Comparison of ENCODE assay signal across 8 cellular contexts in the genomic region with DNA sequence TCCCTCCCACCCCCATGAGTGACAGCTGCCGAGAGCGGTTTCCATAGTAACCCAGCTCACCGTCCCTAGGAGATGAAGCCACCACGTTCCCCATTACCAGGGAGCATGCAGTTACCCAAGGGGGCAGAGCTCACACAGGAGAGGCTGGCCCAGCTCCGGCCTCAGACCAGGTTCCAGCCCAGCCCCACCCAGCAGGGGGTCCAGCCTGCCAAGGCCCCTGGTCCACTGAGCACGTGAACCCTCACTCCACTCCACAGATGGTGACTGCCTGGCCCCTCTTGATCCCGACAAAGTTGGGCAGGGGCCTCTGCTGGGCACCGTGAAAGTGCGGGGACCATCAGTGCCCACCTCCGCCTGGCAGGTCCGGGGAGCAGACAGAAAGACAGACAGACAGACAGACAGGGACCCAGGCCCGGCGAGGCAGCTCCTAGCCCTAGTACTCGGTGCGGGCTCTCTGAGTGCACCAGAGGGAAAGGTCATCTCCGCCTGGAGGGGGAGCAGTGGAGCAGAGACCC. TPM values are rescaled to one million over a fixed set of nuclear protein-coding genes. Genes with fewer than 3 reads are reported as not detected.
DNase-seq lines count a peak whose midpoint lies in the region; ATAC-seq and TF ChIP-seq lines count a peak whose summit lies in the region.

No MANE protein-coding gene starts in this region.

- H3K36me3 ChIP-seq in HEK293 (ENCODE audit: control insufficient read depth in 2 of 2, insufficient read depth in 1 of 2, low read length in 2 of 2), result no peaks in the 10 kb centered on the region

- H3K4me3 ChIP-seq in HEK293 (ENCODE audit: low read depth, low read length), result peak overlapping the region; percentile 55

- intact Hi-C loops in CD14-positive monocyte (cut with micrococcal nuclease), result no loop called here

- POLR2A ChIA-PET in HEK293 (lab: Yijun Ruan, JAX), result interaction anchor here (0.5 to 2.9 kb wide), 10 partner anchors 8 to 804 kb away, joined by 3 to 60 read pairs (median 4); no protein-coding TSS in a partner anchor

- TF ChIP-seq CTCF in CD14-positive monocyte (IDR thresholded peaks at IDR 0.05) (no peak), HEK293 (tag by site-specific recombination; IDR thresholded peaks at IDR 0.05) (no peak)

- H3K36me3 Mint-ChIP-seq in CD14-positive monocyte (no peaks in the 10 kb centered on the region), naive B cell (peaks cover 0 to 1% of the 10 kb centered on the region in 2 donors)

- ATAC-seq in naive B cell (ENCODE audit: low read depth in 2 of 2), result peak; percentile 30 to 42
- ATAC-seq in GM19455 (IDR thresholded peaks at IDR 0.05; ENCODE audit: unreplicated experiment), result no peak
- no peak for ATAC-seq in GM19452 (IDR thresholded peaks at IDR 0.05; ENCODE audit: unreplicated experiment)

- H3K27me3 Mint-ChIP-seq in CD14-positive monocyte (ENCODE audit: low read depth in 3 of 3) (peaks cover 44 to 66% (median 54%) of the 10 kb centered on the region in 3 donors), naive B cell (peaks cover 48 to 70% (median 67%) of the 10 kb centered on the region in 3 donors)

- DNase-seq in CD14-positive monocyte (ENCODE audit: low spot score) (no peak), RPMI8226 (peak; percentile 63), cerebellar cortex (ENCODE audit: low spot score) (peak; percentile 80), naive B cell (no peak), foreskin melanocyte (no peak)

- H3K4me1 Mint-ChIP-seq in CD14-positive monocyte (peaks cover 8% of the 10 kb centered on the region), naive B cell (peaks cover 9 to 16% (median 12%) of the 10 kb centered on the region in 3 donors)

- CTCF ChIA-PET in HEK293 (lab: Yijun Ruan, JAX), result interaction anchor here (0.6 to 2.3 kb wide), 20 partner anchors 8 to 1166 kb away, joined by 3 to 28 read pairs (median 4); a partner anchor contains a TSS

- H3K4me3 Mint-ChIP-seq in CD14-positive monocyte (peak overlapping the region; percentile 60 to 90), naive B cell (peak overlapping the region; percentile 27 to 91 (median 83))

- no peaks in the 10 kb centered on the region for H3K9me3 ChIP-seq in HEK293 (ENCODE audit: control insufficient read depth, insufficient read depth, low read depth, low read length)

- H3K9me3 Mint-ChIP-seq in CD14-positive monocyte (peaks cover 5 to 24% (median 16%) of the 10 kb centered on the region in 7 donors), naive B cell (peaks cover 0 to 7% (median 6%) of the 10 kb centered on the region in 7 donors)

- no peaks in the 10 kb centered on the region for H3K4me1 ChIP-seq in HEK293 (ENCODE audit: control insufficient read depth, insufficient read depth, low read length)

- no peak overlapping the region for H3K27ac ChIP-seq in HEK293 (ENCODE audit: extremely low read depth, low read depth, low read length)

- peak overlapping the region in 2 of 7 donors; percentile 67 to 68 for H3K27ac Mint-ChIP-seq in CD14-positive monocyte
- peak overlapping the region in 2 of 6 donors; percentile 37 to 85 for H3K27ac Mint-ChIP-seq in naive B cell

TF ChIP-seq in HEK293, 187 proteins besides CTCF, POLR2A, EP300 and RAD21:
- peak; percentile 82 for TF ChIP-seq ZBTB48 (tag by site-specific recombination; IDR thresholded peaks at IDR 0.05)
- TF ChIP-seq ZNF335 (tag by site-specific recombination; conservative IDR thresholded peaks at IDR 0.05), result peak; percentile 99
- no peak for TF ChIP-seq ZXDB (tag by site-specific recombination; IDR thresholded peaks at IDR 0.05)
- TF ChIP-seq ZNF48 (tag by site-specific recombination; IDR thresholded peaks at IDR 0.05), result no peak
- TF ChIP-seq ZNF791 (tag by site-specific recombination; IDR thresholded peaks at IDR 0.05), result no peak
- no peak for TF ChIP-seq ZNF112 (tag by site-specific recombination; IDR thresholded peaks at IDR 0.05)
- TF ChIP-seq ZNF560 (tag by site-specific recombination; IDR thresholded peaks at IDR 0.05; ENCODE audit: borderline replicate concordance), result no peak
- TF ChIP-seq, protein P1, sequence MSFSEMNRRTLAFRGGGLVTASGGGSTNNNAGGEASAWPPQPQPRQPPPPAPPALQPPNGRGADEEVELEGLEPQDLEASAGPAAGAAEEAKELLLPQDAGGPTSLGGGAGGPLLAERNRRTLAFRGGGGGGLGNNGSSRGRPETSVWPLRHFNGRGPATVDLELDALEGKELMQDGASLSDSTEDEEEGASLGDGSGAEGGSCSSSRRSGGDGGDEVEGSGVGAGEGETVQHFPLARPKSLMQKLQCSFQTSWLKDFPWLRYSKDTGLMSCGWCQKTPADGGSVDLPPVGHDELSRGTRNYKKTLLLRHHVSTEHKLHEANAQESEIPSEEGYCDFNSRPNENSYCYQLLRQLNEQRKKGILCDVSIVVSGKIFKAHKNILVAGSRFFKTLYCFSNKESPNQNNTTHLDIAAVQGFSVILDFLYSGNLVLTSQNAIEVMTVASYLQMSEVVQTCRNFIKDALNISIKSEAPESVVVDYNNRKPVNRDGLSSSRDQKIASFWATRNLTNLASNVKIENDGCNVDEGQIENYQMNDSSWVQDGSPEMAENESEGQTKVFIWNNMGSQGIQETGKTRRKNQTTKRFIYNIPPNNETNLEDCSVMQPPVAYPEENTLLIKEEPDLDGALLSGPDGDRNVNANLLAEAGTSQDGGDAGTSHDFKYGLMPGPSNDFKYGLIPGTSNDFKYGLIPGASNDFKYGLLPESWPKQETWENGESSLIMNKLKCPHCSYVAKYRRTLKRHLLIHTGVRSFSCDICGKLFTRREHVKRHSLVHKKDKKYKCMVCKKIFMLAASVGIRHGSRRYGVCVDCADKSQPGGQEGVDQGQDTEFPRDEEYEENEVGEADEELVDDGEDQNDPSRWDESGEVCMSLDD (tag by site-specific recombination; IDR thresholded peaks at IDR 0.05), result no peak; the same call in 1 of the 2 replicates
- TF ChIP-seq KLF10 (tag by site-specific recombination; IDR thresholded peaks at IDR 0.05), result no peak
- TF ChIP-seq SALL2 (tag by site-specific recombination; IDR thresholded peaks at IDR 0.05; ENCODE audit: borderline replicate concordance), result no peak
- TF ChIP-seq ZBTB20 (tag by site-specific recombination; IDR thresholded peaks at IDR 0.05), result no peak
- TF ChIP-seq ZFP3 (tag by site-specific recombination; IDR thresholded peaks at IDR 0.05; ENCODE audit: low read depth), result no peak

RNA-seq across cellular contexts. Expression of a gene that starts 50.7 kb away (rescaled TPM):
- polyA plus RNA-seq in CD14-positive monocyte (not detected), naive B cell (ENCODE audit: low read depth in 6 of 6) (not detected)

Comparison
In these comparisons a context has a peak if more than half of its experiments do, and no peak if none do; other contexts are left out.
1. DNase-seq: peak in RPMI8226 (single experiment) and cerebellar cortex (single experiment); none in CD14-positive monocyte (single experiment), naive B cell (single experiment) and foreskin melanocyte (single experiment).
2. ATAC-seq: peak in naive B cell (2 of 2); none in GM19455 (single experiment) and GM19452 (single experiment).